Comparison of ENCODE assay signal across 1 cellular context in the genomic region with DNA sequence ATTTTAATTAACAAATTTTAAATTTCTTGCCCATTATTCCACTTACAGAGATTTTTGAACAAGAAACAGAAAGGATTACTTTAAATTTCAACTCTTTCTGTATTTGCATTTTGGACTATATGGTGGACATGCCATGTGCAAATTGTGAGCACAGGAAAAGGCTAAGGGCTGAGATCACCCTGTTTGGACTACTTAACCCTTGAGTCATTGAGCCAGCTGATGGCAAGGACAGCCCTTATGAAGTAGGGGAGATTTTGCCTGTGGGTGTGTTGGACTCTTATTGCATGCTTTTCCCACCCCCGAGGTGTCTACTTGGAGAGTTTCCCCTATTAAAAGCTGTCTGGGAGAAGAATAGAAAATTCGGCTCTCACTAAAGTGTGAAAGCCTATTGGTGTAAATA.
TF ChIP-seq lines count a peak whose summit lies in the region.

No MANE protein-coding gene starts in this region.

TF ChIP-seq in HCT116, 20 proteins besides CTCF, POLR2A, EP300 and RAD21 (continued from another document):
- TF ChIP-seq JUND (IDR thresholded peaks at IDR 0.05) (no peak), FOSL1 (IDR thresholded peaks at IDR 0.05; ENCODE audit: low read depth) (no peak), SIN3A (IDR thresholded peaks at IDR 0.05; ENCODE audit: low read depth) (no peak), EGR1 (IDR thresholded peaks at IDR 0.05; ENCODE audit: low read depth) (no peak), YY1 (IDR thresholded peaks at IDR 0.05; ENCODE audit: extremely low read depth, insufficient replicate concordance, low read depth, low read length) (no peak), SRF (IDR thresholded peaks at IDR 0.05; ENCODE audit: low read depth) (no peak), EZH2 (IDR thresholded peaks at IDR 0.05) (no peak), ZNF274 (IDR thresholded peaks at IDR 0.05; ENCODE audit: low read depth, low read length) (no peak)
- TF ChIP-seq, protein P1, sequence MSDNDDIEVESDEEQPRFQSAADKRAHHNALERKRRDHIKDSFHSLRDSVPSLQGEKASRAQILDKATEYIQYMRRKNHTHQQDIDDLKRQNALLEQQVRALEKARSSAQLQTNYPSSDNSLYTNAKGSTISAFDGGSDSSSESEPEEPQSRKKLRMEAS (IDR thresholded peaks at IDR 0.05) = no peak
